ENCODE assay signal across 17 cellular contexts in genomic region chr2:39356922-39357639, GRCh38.
DNase-seq lines count a peak whose midpoint lies in the region; ATAC-seq and TF ChIP-seq lines count a peak whose summit lies in the region.
"Had no signal": no experiment of that assay in that cellular context is flagged by ENCODE, and none has a peak within 500 bp of the region (broad histone marks: within the 10 kb centered on the region; RNA-seq: fewer than 3 reads in every experiment).

No MANE protein-coding gene starts in this region.

- intact Hi-C loops in left cardiac atrium (cut with DNase I): no loop called here
- intact Hi-C loops in psoas muscle (cut with DNase I): no loop called here
- intact Hi-C loops in activated CD4-positive, alpha-beta T cell treated with anti-CD3 and anti-CD28 coated beads, Interleukin-2, amount 10 ng/mL, durations not matched to agents 24 days and 14 days (cut with micrococcal nuclease): no loop called here

- no peak for TF ChIP-seq CTCF in WERI-Rb-1 (IDR thresholded peaks at IDR 0.05; ENCODE audit: low read depth, low read length)
- TF ChIP-seq CTCF in psoas muscle (IDR thresholded peaks at IDR 0.05): no peak

- 0 out of 2 replicates have a peak overlapping the region, but pooled peaks have one; percentile 13 for H3K27ac ChIP-seq in WERI-Rb-1
- H3K27ac ChIP-seq in psoas muscle: peak overlapping the region; percentile 62
- H3K27ac ChIP-seq: prostate gland, SJCRH30 had no signal

- ATAC-seq in left cardiac atrium: peak; percentile 47 to 51
- peak; percentile 67 to 84 (median 74) for ATAC-seq in psoas muscle
- ATAC-seq: left colon had no signal

- in situ Hi-C loops in G401 (cut with HindIII; ENCODE audit: low sequenced_read_pairs): no loop called here

- no peaks in the 10 kb centered on the region for H3K27me3 Mint-ChIP-seq in activated CD4-positive, alpha-beta T cell treated with anti-CD3 and anti-CD28 coated beads, Interleukin-2, amount 10 ng/mL, durations not matched to agents 24 days and 14 days

- peaks cover 14% of the 10 kb centered on the region for H3K9me3 Mint-ChIP-seq in activated CD4-positive, alpha-beta T cell treated with anti-CD3 and anti-CD28 coated beads, Interleukin-2, amount 10 ng/mL, durations not matched to agents 24 days and 14 days

- no peaks in the 10 kb centered on the region for H3K4me1 Mint-ChIP-seq in activated CD4-positive, alpha-beta T cell treated with anti-CD3 and anti-CD28 coated beads, Interleukin-2, amount 10 ng/mL, durations not matched to agents 24 days and 14 days

- DNase-seq in G401 (ENCODE audit: low spot score) (peak; percentile 70), WERI-Rb-1 (peak; percentile 54), left cardiac atrium (no peak), psoas muscle (no peak), HCEC 1CT (no peak), activated gamma-delta T cell (lab: John Stamatoyannopoulos, UW) (no peak)
- DNase-seq in activated CD4-positive, alpha-beta T cell treated with anti-CD3 and anti-CD28 coated beads, Interleukin-2, amount 10 ng/mL, durations not matched to agents 24 days and 14 days: no peak
- DNase-seq in activated T-cell treated with anti-CD3 and anti-CD28 coated beads, Interleukin-2, amount 50 U/mL, for 48 hours: no peak
- DNase-seq: activated CD4-positive, alpha-beta T cell treated with anti-CD3 and anti-CD28 coated beads for 1 hour; effector CD4-positive, alpha-beta T cell; left colon; NCI-H1930; NCI-H526; SJCRH30; T-helper 9 cell had no signal

- 47 to 87% (median 60%) methylated on average over 1 of the region's 1 CpG for WGBS in psoas muscle, 3 donors

- peaks cover 37% of the 10 kb centered on the region for H3K4me1 ChIP-seq in psoas muscle
- H3K4me1 ChIP-seq: prostate gland, SJCRH30 had no signal

- peaks cover 29% of the 10 kb centered on the region for H3K36me3 Mint-ChIP-seq in activated CD4-positive, alpha-beta T cell treated with anti-CD3 and anti-CD28 coated beads, Interleukin-2, amount 10 ng/mL, durations not matched to agents 24 days and 14 days (ENCODE audit: low read depth)

- H3K36me3 ChIP-seq in WERI-Rb-1 (peaks cover 4% of the 10 kb centered on the region), psoas muscle (ENCODE audit: insufficient read depth in 1 of 2, low read depth in 1 of 2) (peaks cover 3 to 20% of the 10 kb centered on the region in 2 donors)
- H3K36me3 ChIP-seq: prostate gland had no signal

- H3K4me3 ChIP-seq in WERI-Rb-1 (ENCODE audit: low read depth, low read length) (no peak overlapping the region), psoas muscle (no peak overlapping the region)
- H3K4me3 ChIP-seq: prostate gland, SJCRH30 had no signal

- no peak overlapping the region for H3K27ac Mint-ChIP-seq in activated CD4-positive, alpha-beta T cell treated with anti-CD3 and anti-CD28 coated beads, Interleukin-2, amount 10 ng/mL, durations not matched to agents 24 days and 14 days
- H3K27ac Mint-ChIP-seq: activated naive CD4-positive, alpha-beta T cell treated with anti-CD3 and anti-CD28 coated beads, Interleukin-2, amount 50 U/mL, for 72 hours had no signal

- H3K27me3 ChIP-seq in WERI-Rb-1 (ENCODE audit: insufficient read depth, low read depth, severe bottlenecking) (no peaks in the 10 kb centered on the region), psoas muscle (ENCODE audit: insufficient read depth in 3 of 3, low read length in 2 of 3) (no peaks in the 10 kb centered on the region)
- H3K27me3 ChIP-seq: SJCRH30 had no signal

- H3K9me3 ChIP-seq in WERI-Rb-1 (ENCODE audit: severe bottlenecking) (peaks cover 26% of the 10 kb centered on the region), psoas muscle (peaks cover 13% of the 10 kb centered on the region)
- H3K9me3 ChIP-seq: prostate gland had no signal

- H3K4me3 Mint-ChIP-seq in activated CD4-positive, alpha-beta T cell treated with anti-CD3 and anti-CD28 coated beads, Interleukin-2, amount 10 ng/mL, durations not matched to agents 24 days and 14 days: no peak overlapping the region

Comparison
In these comparisons a context has a peak if more than half of its experiments do, and no peak if none do; other contexts are left out.
1. DNase-seq: peak in G401 (single experiment) and WERI-Rb-1 (single experiment); none in left cardiac atrium (single experiment), psoas muscle (0 of 2), activated CD4-positive, alpha-beta T cell treated with anti-CD3 and anti-CD28 coated beads, Interleukin-2, amount 10 ng/mL, durations not matched to agents 24 days and 14 days (single experiment), activated T-cell treated with anti-CD3 and anti-CD28 coated beads, Interleukin-2, amount 50 U/mL, for 48 hours (0 of 2), HCEC 1CT (single experiment) and activated gamma-delta T cell (single experiment).